20 cellular contexts compared by ENCODE assay signal in the genomic region with DNA sequence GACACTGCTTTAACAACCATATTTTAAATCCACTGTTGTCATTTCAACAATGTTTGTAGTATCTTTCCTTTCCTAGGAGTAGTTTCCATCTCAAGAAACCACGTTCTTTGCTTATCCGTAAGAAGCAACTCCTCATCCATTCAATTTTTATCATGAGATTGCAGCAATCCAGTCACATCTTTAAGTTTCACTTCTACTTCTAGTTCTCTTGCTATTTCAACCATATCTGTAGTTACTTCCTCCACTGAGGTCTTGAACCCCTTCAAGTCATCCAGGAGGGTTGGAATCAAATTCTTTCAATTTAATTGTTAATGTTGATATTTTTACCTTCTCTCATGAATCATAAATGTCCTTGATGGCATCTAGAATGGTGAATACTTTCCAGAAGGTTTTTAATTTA. TPM values are rescaled to one million over a fixed set of nuclear protein-coding genes. Genes with fewer than 3 reads are reported as not detected.
DNase-seq lines count a peak whose midpoint lies in the region; ATAC-seq, FAIRE-seq and TF ChIP-seq lines count a peak whose summit lies in the region.
"Had no signal": no experiment of that assay in that cellular context is flagged by ENCODE, and none has a peak within 500 bp of the region (broad histone marks: within the 10 kb centered on the region; RNA-seq: fewer than 3 reads in every experiment).

No MANE protein-coding gene starts in this region.

- H3K9me3 ChIP-seq in HepG2 (ENCODE audit: low read length) = no peaks in the 10 kb centered on the region

- H3K4me3 ChIP-seq in HepG2 (replicated peaks in 1 of 3; ENCODE audit: insufficient read depth in 1 of 3, low read depth in 2 of 3, low read length in 3 of 3) = no peak overlapping the region
- H3K4me3 ChIP-seq: SK-N-MC had no signal

- no peak for DNase-seq in GM19239 (ENCODE audit: insufficient read length, low spot score)
- DNase-seq in NOMO-1 (lab: John Stamatoyannopoulos, UW; ENCODE audit: unreplicated experiment in 2 of 2) = peak; percentile 6 to 53
- DNase-seq in SIG-M5 (lab: John Stamatoyannopoulos, UW) = peak; percentile 10
- no peak for DNase-seq in occipital lobe (lab: John Stamatoyannopoulos, UW)
- no peak for DNase-seq in HepG2 (ENCODE audit: low spot score)
- no peak for DNase-seq in mucosa of gallbladder (ENCODE audit: low spot score)
- DNase-seq in ACHN = no peak
- DNase-seq: GDM1, H7, Karpas-422, NCI-H1092, NCI-H1436, NCI-H187 treated with DMSO at 0.1 percent for 48 hours, NCI-H2107, NCI-H446 treated with DMSO at 0.1 percent for 48 hours, NCI-H526 treated with DMSO at 0.1 percent for 48 hours had no signal

- H3K4me2 ChIP-seq in HepG2 (ENCODE audit: low read depth, low read length) = no peak overlapping the region

- no TSS peak for BruUV-seq in HepG2 (replicated peaks; lab: Mats Ljungman, UMichigan)

- TF ChIP-seq EP300 in HepG2 (IDR thresholded peaks at IDR 0.05; ENCODE audit: low read depth in 2 of 2, low read length in 2 of 2) (no peak), HepG2 (CRISPR knock-in tag; IDR thresholded peaks at IDR 0.05; ENCODE audit: borderline replicate concordance) (no peak)

- no peak for ATAC-seq in HepG2
- ATAC-seq: Right ventricle myocardium inferior had no signal

- H3K4me1 ChIP-seq in HepG2 (ENCODE audit: insufficient read depth, low read length) = no peaks in the 10 kb centered on the region

- TF ChIP-seq RAD21 in HepG2 (CRISPR knock-in tag; IDR thresholded peaks at IDR 0.05) = no peak

- H4K20me1 ChIP-seq in HepG2 (ENCODE audit: insufficient read depth, low read length) = no peaks in the 10 kb centered on the region

- CTCF ChIA-PET in HepG2 (lab: Yijun Ruan, JAX; ENCODE audit: low intra/inter-chr PET ratio, low total read pairs) = no interaction called here

- H3K9ac ChIP-seq in HepG2 (ENCODE audit: insufficient read depth, low read depth, low read length) = no peak overlapping the region

- H3K79me2 ChIP-seq in HepG2 (ENCODE audit: insufficient read depth, low read length) = no peaks in the 10 kb centered on the region

- FAIRE-seq in GM19239 (lab: Jason Lieb, UNC) = peak; percentile 14
- no peak for FAIRE-seq in HepG2 (lab: Jason Lieb, UNC)
- FAIRE-seq: RCC 7860 had no signal

- no peaks in the 10 kb centered on the region; a peak in 1 of 5 replicates for H3K27me3 ChIP-seq in HepG2 (ENCODE audit: control insufficient read depth in 1 of 2, insufficient read depth in 2 of 2, low read length in 2 of 2)

- H3K27ac ChIP-seq in HepG2 (ENCODE audit: extremely low read length, insufficient read depth, low read length) = no peak overlapping the region
- H3K27ac ChIP-seq: C4-2B, SK-N-MC had no signal

- no peak for TF ChIP-seq CTCF in HepG2 (CRISPR knock-in tag; IDR thresholded peaks at IDR 0.05)

- POLR2A ChIA-PET in HepG2 (lab: Yijun Ruan, JAX) = no interaction called here

- intact Hi-C loops in HepG2 (cut with micrococcal nuclease; ENCODE audit: unreplicated experiment) = no loop called here

- H3K36me3 ChIP-seq in HepG2 (replicated peaks in 1 of 2; ENCODE audit: control insufficient read depth in 1 of 2, insufficient read depth in 2 of 2, low read length in 2 of 2) = peaks cover 2 to 34% of the 10 kb centered on the region in 2 experiments

- WGBS in HepG2 (ENCODE audit: low lambda C conversion rate) = 98% methylated on average over 2 of the region's 2 CpGs

- in situ Hi-C loops in HepG2 (cut with HindIII; ENCODE audit: extremely low pct_ligation_motif_present, low pct_unique_long_range_greater_than_20kb) (no loop called here), ACHN (cut with HindIII; ENCODE audit: low pct_ligation_motif_present, low pct_unique_long_range_greater_than_20kb, low sequenced_read_pairs) (no loop called here)

- no peak for TF ChIP-seq POLR2A in HepG2 (IDR thresholded peaks at IDR 0.05; ENCODE audit: insufficient read depth in 1 of 2, low read depth in 2 of 2, low read length in 2 of 2)

- no peak overlapping the region for H2AFZ ChIP-seq in HepG2 (ENCODE audit: low read length)

TF ChIP-seq in HepG2, 621 proteins besides CTCF, POLR2A, EP300 and RAD21 (continues in another document):
- TF ChIP-seq NR1H2 (CRISPR knock-in tag; IDR thresholded peaks at IDR 0.05; ENCODE audit: borderline replicate concordance, low read depth) = no peak

RNA-seq across cellular contexts. Expression of a gene that starts 22.4 kb away (rescaled TPM):
- total RNA-seq in occipital lobe = 68.8 TPM
- 19.7 and 23.5 TPM in 2 replicates for total RNA-seq in HepG2 (2016; rRNA removed; fragmentation: Illumina TruSeq; extraction: Trizol)
- total RNA-seq in HepG2 (2016; cell fraction: cytosol; rRNA removed; fragmentation: Illumina TruSeq; extraction: Trizol; ENCODE audit: low read depth) = 1.8 and 2.4 TPM in 2 replicates
- total RNA-seq in HepG2 (2016; cell fraction: insoluble cytoplasmic fraction; rRNA removed; fragmentation: Illumina TruSeq; extraction: Trizol) = 19.1 and 24.0 TPM in 2 replicates
- 4.7 and 4.9 TPM in 2 replicates for total RNA-seq in HepG2 (2016; cell fraction: membrane; rRNA removed; fragmentation: Illumina TruSeq; extraction: Trizol)
- 39.8 and 47.6 TPM in 2 replicates for total RNA-seq in HepG2 (2016; cell fraction: nucleus; rRNA removed; fragmentation: Illumina TruSeq; extraction: Trizol)
- 21.6 and 25.7 TPM in 2 replicates for polyA plus RNA-seq in HepG2 (2011; rRNA removed)
- polyA plus RNA-seq in HepG2 (2011; cell fraction: cytosol; rRNA removed) = 3.6 and 6.5 TPM in 2 replicates
- polyA plus RNA-seq in HepG2 (2011; cell fraction: nucleus; rRNA removed) = 33.4 and 54.2 TPM in 2 replicates
- polyA plus RNA-seq in HepG2 (2012) = 33.3 and 38.3 TPM in 2 replicates
- polyA plus RNA-seq in HepG2 (2016; cell fraction: cytosol; fragmentation: Illumina TruSeq; extraction: Trizol; ENCODE audit: low read depth) = 0.97 and 1.00 TPM in 2 replicates
- 29.2 and 34.9 TPM in 2 replicates for polyA plus RNA-seq in HepG2 (2016; cell fraction: insoluble cytoplasmic fraction; fragmentation: Illumina TruSeq; extraction: Trizol; ENCODE audit: low read depth)
- 2.5 and 3.9 TPM in 2 replicates for polyA plus RNA-seq in HepG2 (2016; cell fraction: membrane; fragmentation: Illumina TruSeq; extraction: Trizol; ENCODE audit: low read depth)
- 90.4 and 109 TPM in 2 replicates for polyA plus RNA-seq in HepG2 (2016; cell fraction: nucleus; fragmentation: Illumina TruSeq; extraction: Trizol; ENCODE audit: insufficient read depth, low read depth)
- polyA minus RNA-seq in HepG2 (2011; rRNA and poly(A)+ RNA removed; ENCODE audit: low replicate concordance) = 5.4 and 6.3 TPM in 2 replicates
- 9.4 and 9.6 TPM in 2 replicates for polyA minus RNA-seq in HepG2 (2011; cell fraction: cytosol; rRNA and poly(A)+ RNA removed)
- polyA minus RNA-seq in HepG2 (2011; cell fraction: nucleus; rRNA and poly(A)+ RNA removed) = 91.0 and 94.6 TPM in 2 replicates
- 19.6 TPM for total RNA-seq in mucosa of gallbladder

RNA-seq across cellular contexts. Expression of a gene that starts 22.5 kb away (rescaled TPM):
- total RNA-seq in occipital lobe (14.3 TPM), HepG2 (2016; rRNA removed; fragmentation: Illumina TruSeq; extraction: Trizol) (4.5 and 8.6 TPM in 2 replicates), mucosa of gallbladder (12.9 TPM)
- total RNA-seq in HepG2 (2016; cell fraction: cytosol; rRNA removed; fragmentation: Illumina TruSeq; extraction: Trizol; ENCODE audit: low read depth) = 0.30 and 0.71 TPM in 2 replicates
- 4.8 and 8.5 TPM in 2 replicates for total RNA-seq in HepG2 (2016; cell fraction: insoluble cytoplasmic fraction; rRNA removed; fragmentation: Illumina TruSeq; extraction: Trizol)
- 2.2 and 2.8 TPM in 2 replicates for total RNA-seq in HepG2 (2016; cell fraction: membrane; rRNA removed; fragmentation: Illumina TruSeq; extraction: Trizol)
- 5.2 and 5.4 TPM in 2 replicates for total RNA-seq in HepG2 (2016; cell fraction: nucleus; rRNA removed; fragmentation: Illumina TruSeq; extraction: Trizol)
- polyA plus RNA-seq in HepG2 (2011; rRNA removed) = 2.6 and 3.2 TPM in 2 replicates
- polyA plus RNA-seq in HepG2 (2011; cell fraction: cytosol; rRNA removed) = 1.1 and 2.2 TPM in 2 replicates
- polyA plus RNA-seq in HepG2 (2011; cell fraction: nucleus; rRNA removed) = 2.2 and 3.2 TPM in 2 replicates
- 4.1 and 5.4 TPM in 2 replicates for polyA plus RNA-seq in HepG2 (2012)
- polyA plus RNA-seq in HepG2 (2016; cell fraction: cytosol; fragmentation: Illumina TruSeq; extraction: Trizol; ENCODE audit: low read depth) = 0.29 and 0.32 TPM in 2 replicates
- 8.2 TPM in 2 replicates for polyA plus RNA-seq in HepG2 (2016; cell fraction: insoluble cytoplasmic fraction; fragmentation: Illumina TruSeq; extraction: Trizol; ENCODE audit: low read depth)
- polyA plus RNA-seq in HepG2 (2016; cell fraction: membrane; fragmentation: Illumina TruSeq; extraction: Trizol; ENCODE audit: low read depth) = 1.4 and 1.8 TPM in 2 replicates
- polyA plus RNA-seq in HepG2 (2016; cell fraction: nucleus; fragmentation: Illumina TruSeq; extraction: Trizol; ENCODE audit: insufficient read depth, low read depth) = 9.1 and 11.5 TPM in 2 replicates
- 0.62 and 0.96 TPM in 2 replicates for polyA minus RNA-seq in HepG2 (2011; rRNA and poly(A)+ RNA removed; ENCODE audit: low replicate concordance)
- polyA minus RNA-seq in HepG2 (2011; cell fraction: cytosol; rRNA and poly(A)+ RNA removed) = 2.6 and 2.8 TPM in 2 replicates
- 5.4 and 6.5 TPM in 2 replicates for polyA minus RNA-seq in HepG2 (2011; cell fraction: nucleus; rRNA and poly(A)+ RNA removed)

RNA-seq across cellular contexts. Expression of a gene that starts 24.4 kb away (rescaled TPM):
- total RNA-seq in occipital lobe = 4.8 TPM
- 2.3 and 2.9 TPM in 2 replicates for total RNA-seq in HepG2 (2016; rRNA removed; fragmentation: Illumina TruSeq; extraction: Trizol)
- 1.6 and 1.8 TPM in 2 replicates for total RNA-seq in HepG2 (2016; cell fraction: cytosol; rRNA removed; fragmentation: Illumina TruSeq; extraction: Trizol; ENCODE audit: low read depth)
- total RNA-seq in HepG2 (2016; cell fraction: insoluble cytoplasmic fraction; rRNA removed; fragmentation: Illumina TruSeq; extraction: Trizol) = 2.0 and 2.5 TPM in 2 replicates
- 1.9 and 2.0 TPM in 2 replicates for total RNA-seq in HepG2 (2016; cell fraction: membrane; rRNA removed; fragmentation: Illumina TruSeq; extraction: Trizol)
- 5.7 and 6.2 TPM in 2 replicates for total RNA-seq in HepG2 (2016; cell fraction: nucleus; rRNA removed; fragmentation: Illumina TruSeq; extraction: Trizol)
- 22.2 and 25.9 TPM in 2 replicates for polyA plus RNA-seq in HepG2 (2011; rRNA removed)
- polyA plus RNA-seq in HepG2 (2011; cell fraction: cytosol; rRNA removed) = 21.7 and 21.8 TPM in 2 replicates
- polyA plus RNA-seq in HepG2 (2011; cell fraction: nucleus; rRNA removed) = 16.4 and 23.7 TPM in 2 replicates
- polyA plus RNA-seq in HepG2 (2012) = 9.1 and 11.7 TPM in 2 replicates
- polyA plus RNA-seq in HepG2 (2016; cell fraction: cytosol; fragmentation: Illumina TruSeq; extraction: Trizol; ENCODE audit: low read depth) = 0.03 and 0.08 TPM in 2 replicates
- 3.0 and 3.2 TPM in 2 replicates for polyA plus RNA-seq in HepG2 (2016; cell fraction: insoluble cytoplasmic fraction; fragmentation: Illumina TruSeq; extraction: Trizol; ENCODE audit: low read depth)
- polyA plus RNA-seq in HepG2 (2016; cell fraction: membrane; fragmentation: Illumina TruSeq; extraction: Trizol; ENCODE audit: low read depth) = 0.23 TPM in 2 replicates
- polyA plus RNA-seq in HepG2 (2016; cell fraction: nucleus; fragmentation: Illumina TruSeq; extraction: Trizol; ENCODE audit: insufficient read depth, low read depth) = 2.7 and 3.2 TPM in 2 replicates
- polyA minus RNA-seq in HepG2 (2011; rRNA and poly(A)+ RNA removed; ENCODE audit: low replicate concordance) = 2.5 and 40.0 TPM in 2 replicates
- polyA minus RNA-seq in HepG2 (2011; cell fraction: cytosol; rRNA and poly(A)+ RNA removed) = 21.3 and 22.0 TPM in 2 replicates
- polyA minus RNA-seq in HepG2 (2011; cell fraction: nucleus; rRNA and poly(A)+ RNA removed) = 70.5 and 75.7 TPM in 2 replicates
- 14.3 TPM for total RNA-seq in mucosa of gallbladder

Comparison
In these comparisons a context has a peak if more than half of its experiments do, and no peak if none do; other contexts are left out.
1. DNase-seq: peak in NOMO-1 (2 of 2) and SIG-M5 (single experiment); none in GM19239 (single experiment), occipital lobe (single experiment), HepG2 (single experiment), mucosa of gallbladder (single experiment) and ACHN (single experiment).